Comparison of ENCODE assay signal across 18 cellular contexts in the genomic region with DNA sequence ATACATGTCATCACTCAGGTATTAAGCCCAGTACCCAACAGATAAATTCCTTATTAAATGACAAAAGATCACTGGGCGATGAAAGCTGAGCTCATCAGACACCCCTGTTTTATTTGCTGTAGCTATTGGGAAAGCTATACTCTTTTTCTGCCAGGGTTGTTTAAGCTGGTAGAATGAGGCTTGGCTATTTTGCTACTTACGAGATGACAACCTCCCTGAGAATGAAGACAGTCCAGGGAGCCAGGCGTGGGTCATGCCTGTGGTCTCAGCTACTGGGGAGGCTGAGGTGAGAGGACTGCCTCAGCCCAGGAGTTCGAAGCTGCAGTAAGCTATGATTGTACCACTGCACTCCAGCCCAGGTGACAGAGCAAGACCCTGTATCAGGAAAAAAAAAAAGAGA. TPM values are rescaled to one million over a fixed set of nuclear protein-coding genes. Genes with fewer than 3 reads are reported as not detected.
DNase-seq lines count a peak whose midpoint lies in the region; ATAC-seq and TF ChIP-seq lines count a peak whose summit lies in the region.
"Had no signal": no experiment of that assay in that cellular context is flagged by ENCODE, and none has a peak within 500 bp of the region (broad histone marks: within the 10 kb centered on the region; RNA-seq: fewer than 3 reads in every experiment).

No MANE protein-coding gene starts in this region.

- H3K27me3 ChIP-seq in RWPE2 (ENCODE audit: insufficient read depth, poor library complexity, severe bottlenecking): no peaks in the 10 kb centered on the region

- H3K4me1 Mint-ChIP-seq in HFFc6 (ENCODE audit: low read depth): peaks cover 2% of the 10 kb centered on the region
- H3K4me1 Mint-ChIP-seq in memory B cell: peaks cover 8% of the 10 kb centered on the region
- H3K4me1 Mint-ChIP-seq in chondrocyte (ENCODE audit: low read depth): peaks cover 12% of the 10 kb centered on the region

- H3K4me3 Mint-ChIP-seq in HFFc6: no peak overlapping the region
- H3K4me3 Mint-ChIP-seq in memory B cell: no peak overlapping the region
- no peak overlapping the region for H3K4me3 Mint-ChIP-seq in chondrocyte (ENCODE audit: unreplicated experiment)

- no peaks in the 10 kb centered on the region; the same call in none of the 2 replicates for H3K27me3 Mint-ChIP-seq in HFFc6 (ENCODE audit: insufficient read depth)
- no peaks in the 10 kb centered on the region for H3K27me3 Mint-ChIP-seq in memory B cell
- no peaks in the 10 kb centered on the region for H3K27me3 Mint-ChIP-seq in chondrocyte (ENCODE audit: low read depth)

- peaks cover 7% of the 10 kb centered on the region for H3K4me1 ChIP-seq in RWPE2 (ENCODE audit: insufficient read depth, poor library complexity, severe bottlenecking)
- H3K4me1 ChIP-seq: Caco-2 had no signal

- H3K9me3 Mint-ChIP-seq in HFFc6: no peaks in the 10 kb centered on the region
- no peaks in the 10 kb centered on the region for H3K9me3 Mint-ChIP-seq in memory B cell
- H3K9me3 Mint-ChIP-seq in chondrocyte (ENCODE audit: low read depth): no peaks in the 10 kb centered on the region

- H3K4me3 ChIP-seq in RWPE2 (ENCODE audit: severe bottlenecking): no peak overlapping the region

- H3K36me3 Mint-ChIP-seq in HFFc6 (ENCODE audit: low read depth): no peaks in the 10 kb centered on the region; the same call in 1 of the 2 replicates
- H3K36me3 Mint-ChIP-seq in memory B cell: no peaks in the 10 kb centered on the region
- H3K36me3 Mint-ChIP-seq in chondrocyte (ENCODE audit: low read depth): peaks cover 2% of the 10 kb centered on the region

- ATAC-seq in RWPE2 (ENCODE audit: low read depth) (no peak), memory B cell (ENCODE audit: low read depth) (no peak), HG03354 (IDR thresholded peaks at IDR 0.05; ENCODE audit: poor library complexity, severe bottlenecking, unreplicated experiment) (no peak), GM19395 (IDR thresholded peaks at IDR 0.05; ENCODE audit: unreplicated experiment) (no peak)
- ATAC-seq: HepG2, Right ventricle myocardium inferior had no signal

- H3K9me3 ChIP-seq in RWPE2 (ENCODE audit: severe bottlenecking): no peaks in the 10 kb centered on the region
- H3K9me3 ChIP-seq: Caco-2 had no signal

- H3K27ac Mint-ChIP-seq in HFFc6: peak overlapping the region; percentile 6; the same call in 1 of the 2 replicates
- H3K27ac Mint-ChIP-seq in memory B cell: peak overlapping the region; percentile 40
- H3K27ac Mint-ChIP-seq in chondrocyte (ENCODE audit: unreplicated experiment): no peak overlapping the region

- H3K36me3 ChIP-seq in RWPE2 (ENCODE audit: low read depth): no peaks in the 10 kb centered on the region

- peak overlapping the region; percentile 62 for H3K27ac ChIP-seq in RWPE2 (ENCODE audit: poor library complexity, severe bottlenecking)

- TF ChIP-seq CTCF in HFFc6 (IDR thresholded peaks at IDR 0.05) (no peak), RWPE2 (IDR thresholded peaks at IDR 0.05; ENCODE audit: poor library complexity, severe bottlenecking) (no peak), chondrocyte (IDR thresholded peaks at IDR 0.05) (no peak)

- DNase-seq in HFFc6: no peak
- no peak for DNase-seq in RWPE2 (ENCODE audit: low spot score)
- no peak for DNase-seq in memory B cell (ENCODE audit: low spot score in 2 of 2)
- DNase-seq in DMS79 (lab: John Stamatoyannopoulos, UW): no peak
- no peak for DNase-seq in chondrocyte (ENCODE audit: low spot score)
- DNase-seq: ACHN, Caco-2, GF-D8, KBM-7, NCI-H1417, NCI-H187, NCI-H2227 treated with DMSO at 0.1 percent for 48 hours, NCI-H524, SW 1271 had no signal

RNA-seq across cellular contexts. Expression of a gene that starts 4.3 kb away (rescaled TPM):
- 10 to 100 TPM; 33.9 to 41.0 (median 37.6) TPM for total RNA-seq in HFFc6 (2021; fragmentation: NEBNext Ultra II Directional; extraction: Animal tissue kit (Norgen Biotek cat#: 25700))
- 36.4 to 48.1 TPM (median 38.1 TPM) in 3 replicates for total RNA-seq in chondrocyte

RNA-seq across cellular contexts. Expression of a gene that starts 13.2 kb away (rescaled TPM):
- total RNA-seq in HFFc6 (2021; fragmentation: NEBNext Ultra II Directional; extraction: Animal tissue kit (Norgen Biotek cat#: 25700)): 100 to 1,000 TPM; 140 to 194 (median 158) TPM
- 91.1 to 120 TPM (median 95.0 TPM) in 3 replicates for total RNA-seq in chondrocyte

RNA-seq across cellular contexts. Expression of a gene that starts 19.0 kb away (rescaled TPM):
- total RNA-seq in HFFc6 (2021; fragmentation: NEBNext Ultra II Directional; extraction: Animal tissue kit (Norgen Biotek cat#: 25700)): under 1 TPM; 0.26 to 0.85 (median 0.54) TPM
- 0.31 to 1.8 TPM (median 0.42 TPM) in 3 replicates for total RNA-seq in chondrocyte

RNA-seq across cellular contexts. Expression of a gene that starts 36.5 kb away (rescaled TPM):
- 100 to 1,000 TPM; 125 to 152 (median 134) TPM for total RNA-seq in HFFc6 (2021; fragmentation: NEBNext Ultra II Directional; extraction: Animal tissue kit (Norgen Biotek cat#: 25700))
- 152 to 186 TPM (median 185 TPM) in 3 replicates for total RNA-seq in chondrocyte
